In the genomic region with DNA sequence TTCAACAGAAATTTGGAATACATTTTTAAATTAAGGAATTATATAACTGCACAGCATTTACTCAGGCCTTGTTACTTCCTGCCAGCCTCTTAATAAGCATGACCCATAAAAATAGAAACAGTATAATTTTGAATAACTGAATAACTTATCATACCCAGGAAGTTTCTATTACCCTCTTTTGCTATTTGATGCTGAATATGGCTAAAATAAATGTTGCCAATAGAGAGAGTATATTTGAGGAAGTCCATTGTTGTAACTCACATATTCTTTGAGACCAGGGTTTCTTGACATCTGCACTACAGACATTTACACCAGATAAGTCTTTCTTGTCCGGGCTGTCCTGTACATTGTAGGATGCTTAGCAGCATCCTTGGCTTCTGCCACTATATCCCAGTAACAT, we compare ENCODE assay signal across 23 cellular contexts.
DNase-seq lines count a peak whose midpoint lies in the region; ATAC-seq and FAIRE-seq lines count a peak whose summit lies in the region.
"Had no signal": no experiment of that assay in that cellular context is flagged by ENCODE, and none has a peak within 500 bp of the region (broad histone marks: within the 10 kb centered on the region; RNA-seq: fewer than 3 reads in every experiment).

No MANE protein-coding gene starts in this region.

- intact Hi-C loops in posterior cingulate gyrus (cut with DNase I), result no loop called here

- H3K4me3 ChIP-seq in BLaER1, result no peak overlapping the region

- H3K36me3 Mint-ChIP-seq in T-cell (peaks cover 18% of the 10 kb centered on the region), naive B cell (peaks cover 0 to 1% of the 10 kb centered on the region in 2 donors)

- H3K27me3 ChIP-seq in BLaER1, result no peaks in the 10 kb centered on the region

- H3K4me3 Mint-ChIP-seq in T-cell, result no peak overlapping the region
- peak overlapping the region in 2 of 8 donors; percentile 22 to 37 for H3K4me3 Mint-ChIP-seq in naive B cell
- H3K4me3 Mint-ChIP-seq: H9 had no signal

- DNase-seq in GM18507 (ENCODE audit: extremely low spot score, insufficient read length, low read depth) (no peak), T-cell (no peak), naive B cell (no peak), posterior cingulate gyrus (no peak), NCI-H2227 (lab: John Stamatoyannopoulos, UW; ENCODE audit: unreplicated experiment) (no peak)
- DNase-seq: ACHN; CD8-positive, alpha-beta memory T cell; DND-41; GDM1; H9; NCI-H1417; NCI-H1930; NCI-H510A treated with DMSO at 0.1 percent for 48 hours; NCI-H82; T-helper 1 cell had no signal

- H3K27ac ChIP-seq in BLaER1, result peak overlapping the region; percentile 12; the same call in 1 of the 2 replicates
- H3K27ac ChIP-seq: HL-60 had no signal

- H3K9me3 Mint-ChIP-seq in T-cell, result peaks cover 0 to under 1% (median 0%) of the 10 kb centered on the region in 3 donors
- H3K9me3 Mint-ChIP-seq in naive B cell, result peaks cover 0 to 1% (median 0%) of the 10 kb centered on the region in 7 donors
- H3K9me3 Mint-ChIP-seq: CD8-positive, alpha-beta memory T cell; H9 had no signal

- H3K4me2 ChIP-seq in BLaER1, result peak overlapping the region; percentile 4

- H3K27ac Mint-ChIP-seq in T-cell (peak overlapping the region; percentile 23 to 34), naive B cell (peak overlapping the region in 4 of 6 donors; percentile 30 to 91 (median 57))

- 0 out of 2 replicates have a peak, but pooled peaks cover 4% of the 10 kb centered on the region for H3K36me3 ChIP-seq in BLaER1

- POLR2A ChIA-PET in T-cell (lab: Charles Lee), result interaction anchor here in 1 of 2 donors (0.8 kb wide), 1 partner anchor 80 kb away, joined by 29 read pairs; no protein-coding TSS in a partner anchor

- peaks cover 49 to 70% (median 70%) of the 10 kb centered on the region in 3 donors for H3K4me1 Mint-ChIP-seq in T-cell
- peaks cover 27 to 47% (median 36%) of the 10 kb centered on the region in 3 donors for H3K4me1 Mint-ChIP-seq in naive B cell
- H3K4me1 Mint-ChIP-seq: H9 had no signal

- H3K27me3 Mint-ChIP-seq in T-cell (no peaks in the 10 kb centered on the region), naive B cell (no peaks in the 10 kb centered on the region)
- H3K27me3 Mint-ChIP-seq: CD8-positive, alpha-beta memory T cell had no signal

- ATAC-seq in T-cell (replicated peaks in 1 of 4) (no peak), naive B cell (ENCODE audit: low read depth in 2 of 2) (peak; percentile 45 to 57), HG03565 (IDR thresholded peaks at IDR 0.05; ENCODE audit: unreplicated experiment) (no peak), GM18873 (IDR thresholded peaks at IDR 0.05; ENCODE audit: low FRiP score, unreplicated experiment) (no peak)
- ATAC-seq: Panc1 had no signal

- CTCF ChIA-PET in T-cell (lab: Charles Lee), result no interaction called here

- no peaks in the 10 kb centered on the region; the same call in 1 of the 2 replicates for H3K9me3 ChIP-seq in BLaER1

- no peak overlapping the region for H3K9ac ChIP-seq in BLaER1

- no peaks in the 10 kb centered on the region for H4K20me1 ChIP-seq in BLaER1

- peak; percentile 44 for FAIRE-seq in GM18507 (lab: Jason Lieb, UNC)
- FAIRE-seq: D721Med, GM12891, HTR-8/SVneo had no signal

- H3K4me1 ChIP-seq in BLaER1, result peaks cover 74% of the 10 kb centered on the region

Comparison
In these comparisons a context has a peak if more than half of its experiments do, and no peak if none do; other contexts are left out.
1. ATAC-seq: peak in naive B cell (2 of 2); none in T-cell (0 of 4), HG03565 (single experiment) and GM18873 (single experiment).